19 cellular contexts compared by ENCODE assay signal in the genomic region with DNA sequence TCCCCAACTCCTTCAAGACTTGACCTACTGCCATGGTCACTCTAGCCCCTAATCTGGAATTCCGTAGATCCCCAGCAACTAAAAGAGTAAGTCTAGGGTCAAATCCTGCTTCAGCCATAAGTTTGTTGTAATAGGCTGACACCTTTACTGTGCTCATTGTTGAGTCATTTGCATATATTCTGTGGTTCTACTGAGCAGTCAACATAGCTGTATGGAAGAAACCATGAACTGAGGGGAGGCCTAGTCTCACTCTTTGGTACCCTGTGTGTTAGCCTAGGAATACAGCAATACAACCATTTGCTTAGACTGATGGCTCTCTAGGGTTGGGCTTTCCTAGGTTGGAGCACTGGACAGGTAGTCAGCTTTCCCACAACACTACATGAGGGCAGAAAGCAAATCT. TPM values are rescaled to one million over a fixed set of nuclear protein-coding genes. Genes with fewer than 3 reads are reported as not detected.
A peak's percentile ranks its signal among the peaks of the same experiment; 100 is the strongest.
DNase-seq lines count a peak whose midpoint lies in the region; ATAC-seq and TF ChIP-seq lines count a peak whose summit lies in the region.
"Had no signal": no experiment of that assay in that cellular context is flagged by ENCODE, and none has a peak within 500 bp of the region (broad histone marks: within the 10 kb centered on the region; RNA-seq: fewer than 3 reads in every experiment).

No MANE protein-coding gene starts in this region.

- POLR2A ChIA-PET in activated CD8-positive, alpha-beta T cell treated with anti-CD3 and anti-CD28 coated beads for 36 hours (lab: Charles Lee): interaction anchor here (0.6 kb wide), 1 partner anchor 114 kb away, joined by 4 read pairs; no protein-coding TSS in a partner anchor
- POLR2A ChIA-PET in activated CD8-positive, alpha-beta T cell treated with anti-CD3 and anti-CD28 coated beads, Interleukin-2, amount 10 ng/mL, durations not matched to agents 7 days and 5 days (lab: Charles Lee): no interaction called here

- TF ChIP-seq CTCF in activated CD8-positive, alpha-beta T cell treated with anti-CD3 and anti-CD28 coated beads for 36 hours (IDR thresholded peaks at IDR 0.05): no peak

- intact Hi-C loops in activated CD8-positive, alpha-beta T cell treated with anti-CD3 and anti-CD28 coated beads for 36 hours (cut with micrococcal nuclease): no loop called here

- H3K27ac Mint-ChIP-seq in activated CD8-positive, alpha-beta T cell treated with anti-CD3 and anti-CD28 coated beads for 36 hours: no peak overlapping the region
- H3K27ac Mint-ChIP-seq in activated CD8-positive, alpha-beta T cell treated with anti-CD3 and anti-CD28 coated beads, Interleukin-2, amount 10 ng/mL, durations not matched to agents 7 days and 5 days: no peak overlapping the region
- H3K27ac Mint-ChIP-seq in stimulated activated naive CD8-positive, alpha-beta T cell treated with anti-CD3 and anti-CD28 coated beads, Interleukin-15, amount 100 ng/mL, for 72 hours: no peak overlapping the region
- no peak overlapping the region for H3K27ac Mint-ChIP-seq in stimulated activated effector memory CD8-positive, alpha-beta T cell treated with anti-CD3 and anti-CD28 coated beads, Interleukin-12 subunit alpha, Interleukin-12 subunit beta, amount 100 ng/mL, for 72 hours
- H3K27ac Mint-ChIP-seq: CD8-positive, alpha-beta memory T cell had no signal

- peaks cover under 1% of the 10 kb centered on the region for H3K27me3 Mint-ChIP-seq in activated CD8-positive, alpha-beta T cell treated with anti-CD3 and anti-CD28 coated beads for 36 hours
- H3K27me3 Mint-ChIP-seq in activated CD8-positive, alpha-beta T cell treated with anti-CD3 and anti-CD28 coated beads, Interleukin-2, amount 10 ng/mL, durations not matched to agents 7 days and 5 days (ENCODE audit: low read depth): peaks cover 1% of the 10 kb centered on the region
- no peaks in the 10 kb centered on the region for H3K27me3 Mint-ChIP-seq in stimulated activated naive CD8-positive, alpha-beta T cell treated with anti-CD3 and anti-CD28 coated beads, Interleukin-15, amount 100 ng/mL, for 72 hours

- CTCF ChIA-PET in activated CD8-positive, alpha-beta T cell treated with anti-CD3 and anti-CD28 coated beads for 36 hours (lab: Charles Lee): interaction anchor here (1.0 kb wide), 1 partner anchor 72 kb away, joined by 3 read pairs; no protein-coding TSS in a partner anchor
- CTCF ChIA-PET in activated CD8-positive, alpha-beta T cell treated with anti-CD3 and anti-CD28 coated beads, Interleukin-2, amount 10 ng/mL, durations not matched to agents 7 days and 5 days (lab: Charles Lee): no interaction called here

- no peak for DNase-seq in activated CD8-positive, alpha-beta T cell treated with anti-CD3 and anti-CD28 coated beads for 36 hours
- DNase-seq in activated CD8-positive, alpha-beta T cell treated with anti-CD3 and anti-CD28 coated beads, Interleukin-2, amount 10 ng/mL, durations not matched to agents 7 days and 5 days: no peak
- DNase-seq in stimulated activated naive CD8-positive, alpha-beta T cell treated with anti-CD3 and anti-CD28 coated beads, Interleukin-15, amount 100 ng/mL, for 72 hours: no peak
- DNase-seq in stimulated activated naive CD8-positive, alpha-beta T cell treated with anti-CD3 and anti-CD28 coated beads, Interleukin-15, Interleukin-2, amounts not matched to agents 100 U/mL and 50 U/mL, for 24 hours: no peak
- no peak for DNase-seq in stimulated activated effector memory CD8-positive, alpha-beta T cell treated with anti-CD3 and anti-CD28 coated beads, Interleukin-12 subunit alpha, Interleukin-12 subunit beta, amount 100 ng/mL, for 72 hours (ENCODE audit: low spot score in 2 of 2)
- DNase-seq in COR-L47 (lab: John Stamatoyannopoulos, UW): no peak
- DNase-seq: 8988T; ACHN; BE2C; C1 segment of cervical spinal cord; Caco-2; Calu3; CD4-positive, alpha-beta memory T cell; CD4-positive, CD25-positive, alpha-beta regulatory T cell; CD8-positive, alpha-beta memory T cell; DMS79 treated with DMSO at 0.1 percent for 48 hours; GF-D8 had no signal

- no peak overlapping the region for H3K4me3 Mint-ChIP-seq in activated CD8-positive, alpha-beta T cell treated with anti-CD3 and anti-CD28 coated beads for 36 hours
- no peak overlapping the region for H3K4me3 Mint-ChIP-seq in activated CD8-positive, alpha-beta T cell treated with anti-CD3 and anti-CD28 coated beads, Interleukin-2, amount 10 ng/mL, durations not matched to agents 7 days and 5 days
- no peak overlapping the region for H3K4me3 Mint-ChIP-seq in stimulated activated naive CD8-positive, alpha-beta T cell treated with anti-CD3 and anti-CD28 coated beads, Interleukin-15, amount 100 ng/mL, for 72 hours
- H3K4me3 Mint-ChIP-seq in stimulated activated effector memory CD8-positive, alpha-beta T cell treated with anti-CD3 and anti-CD28 coated beads, Interleukin-12 subunit alpha, Interleukin-12 subunit beta, amount 100 ng/mL, for 72 hours: no peak overlapping the region
- H3K4me3 Mint-ChIP-seq: CD14-positive monocyte; CD4-positive, alpha-beta memory T cell; CD4-positive, CD25-positive, alpha-beta regulatory T cell; CD8-positive, alpha-beta memory T cell had no signal

- ATAC-seq in activated CD8-positive, alpha-beta T cell treated with anti-CD3 and anti-CD28 coated beads for 36 hours: peak; percentile 47
- no peak for ATAC-seq in activated CD8-positive, alpha-beta T cell treated with anti-CD3 and anti-CD28 coated beads, Interleukin-2, amount 10 ng/mL, durations not matched to agents 7 days and 5 days
- peak; percentile 55 for ATAC-seq in stimulated activated naive CD8-positive, alpha-beta T cell treated with anti-CD3 and anti-CD28 coated beads, Interleukin-15, amount 100 ng/mL, for 72 hours
- ATAC-seq in stimulated activated naive CD8-positive, alpha-beta T cell treated with anti-CD3 and anti-CD28 coated beads, Interleukin-15, Interleukin-2, amounts not matched to agents 100 U/mL and 50 U/mL, for 24 hours: no peak
- peak; percentile 54 for ATAC-seq in stimulated activated effector memory CD8-positive, alpha-beta T cell treated with anti-CD3 and anti-CD28 coated beads, Interleukin-12 subunit alpha, Interleukin-12 subunit beta, amount 100 ng/mL, for 72 hours

- peaks cover 5% of the 10 kb centered on the region for H3K9me3 Mint-ChIP-seq in activated CD8-positive, alpha-beta T cell treated with anti-CD3 and anti-CD28 coated beads for 36 hours
- no peaks in the 10 kb centered on the region for H3K9me3 Mint-ChIP-seq in activated CD8-positive, alpha-beta T cell treated with anti-CD3 and anti-CD28 coated beads, Interleukin-2, amount 10 ng/mL, durations not matched to agents 7 days and 5 days (ENCODE audit: insufficient read depth)
- peaks cover 4% of the 10 kb centered on the region in 2 donors for H3K9me3 Mint-ChIP-seq in stimulated activated naive CD8-positive, alpha-beta T cell treated with anti-CD3 and anti-CD28 coated beads, Interleukin-15, amount 100 ng/mL, for 72 hours
- H3K9me3 Mint-ChIP-seq in stimulated activated effector memory CD8-positive, alpha-beta T cell treated with anti-CD3 and anti-CD28 coated beads, Interleukin-12 subunit alpha, Interleukin-12 subunit beta, amount 100 ng/mL, for 72 hours: peaks cover 3% of the 10 kb centered on the region

- H3K4me1 Mint-ChIP-seq in activated CD8-positive, alpha-beta T cell treated with anti-CD3 and anti-CD28 coated beads for 36 hours (ENCODE audit: low read depth): no peaks in the 10 kb centered on the region
- no peaks in the 10 kb centered on the region for H3K4me1 Mint-ChIP-seq in activated CD8-positive, alpha-beta T cell treated with anti-CD3 and anti-CD28 coated beads, Interleukin-2, amount 10 ng/mL, durations not matched to agents 7 days and 5 days (ENCODE audit: low read depth)
- no peaks in the 10 kb centered on the region for H3K4me1 Mint-ChIP-seq in stimulated activated naive CD8-positive, alpha-beta T cell treated with anti-CD3 and anti-CD28 coated beads, Interleukin-15, amount 100 ng/mL, for 72 hours
- no peaks in the 10 kb centered on the region for H3K4me1 Mint-ChIP-seq in stimulated activated effector memory CD8-positive, alpha-beta T cell treated with anti-CD3 and anti-CD28 coated beads, Interleukin-12 subunit alpha, Interleukin-12 subunit beta, amount 100 ng/mL, for 72 hours
- H3K4me1 Mint-ChIP-seq: CD14-positive monocyte; CD4-positive, alpha-beta memory T cell; CD8-positive, alpha-beta memory T cell had no signal

- no peaks in the 10 kb centered on the region for H3K36me3 Mint-ChIP-seq in activated CD8-positive, alpha-beta T cell treated with anti-CD3 and anti-CD28 coated beads for 36 hours (ENCODE audit: low read depth)
- H3K36me3 Mint-ChIP-seq in activated CD8-positive, alpha-beta T cell treated with anti-CD3 and anti-CD28 coated beads, Interleukin-2, amount 10 ng/mL, durations not matched to agents 7 days and 5 days (ENCODE audit: low read depth): peaks cover 2% of the 10 kb centered on the region
- H3K36me3 Mint-ChIP-seq in stimulated activated effector memory CD8-positive, alpha-beta T cell treated with anti-CD3 and anti-CD28 coated beads, Interleukin-12 subunit alpha, Interleukin-12 subunit beta, amount 100 ng/mL, for 72 hours: no peaks in the 10 kb centered on the region
- H3K36me3 Mint-ChIP-seq: CD14-positive monocyte; CD4-positive, alpha-beta memory T cell had no signal

RNA-seq across cellular contexts. Expression of gene SLC35D1, which starts 23.6 kb away (rescaled TPM):
- total RNA-seq in activated CD8-positive, alpha-beta T cell treated with anti-CD3 and anti-CD28 coated beads for 36 hours: 1 to 10 TPM; 8.3 to 8.4 TPM
- 10 to 100 TPM; 11.2 to 11.4 TPM for total RNA-seq in activated CD8-positive, alpha-beta T cell treated with anti-CD3 and anti-CD28 coated beads, Interleukin-2, amount 10 ng/mL, durations not matched to agents 7 days and 5 days

RNA-seq across cellular contexts. Expression of gene C1orf141, which starts 57.2 kb away (rescaled TPM):
- not detected for total RNA-seq in activated CD8-positive, alpha-beta T cell treated with anti-CD3 and anti-CD28 coated beads for 36 hours
- total RNA-seq in activated CD8-positive, alpha-beta T cell treated with anti-CD3 and anti-CD28 coated beads, Interleukin-2, amount 10 ng/mL, durations not matched to agents 7 days and 5 days: not detected
- total RNA-seq: A673; Caco-2; Calu3; CD4-positive, alpha-beta memory T cell; CD4-positive, CD25-positive, alpha-beta regulatory T cell; CD8-positive, alpha-beta memory T cell had no signal

Comparison
In these comparisons a context has a peak if more than half of its experiments do, and no peak if none do; other contexts are left out.
1. ATAC-seq: peak in activated CD8-positive, alpha-beta T cell treated with anti-CD3 and anti-CD28 coated beads for 36 hours (single experiment), stimulated activated naive CD8-positive, alpha-beta T cell treated with anti-CD3 and anti-CD28 coated beads, Interleukin-15, amount 100 ng/mL, for 72 hours (single experiment) and stimulated activated effector memory CD8-positive, alpha-beta T cell treated with anti-CD3 and anti-CD28 coated beads, Interleukin-12 subunit alpha, Interleukin-12 subunit beta, amount 100 ng/mL, for 72 hours (single experiment); none in activated CD8-positive, alpha-beta T cell treated with anti-CD3 and anti-CD28 coated beads, Interleukin-2, amount 10 ng/mL, durations not matched to agents 7 days and 5 days (single experiment) and stimulated activated naive CD8-positive, alpha-beta T cell treated with anti-CD3 and anti-CD28 coated beads, Interleukin-15, Interleukin-2, amounts not matched to agents 100 U/mL and 50 U/mL, for 24 hours (single experiment).